ENCODE assay signal across 20 cellular contexts in genomic region chr7:35599642-35600041, GRCh38.
DNase-seq lines count a peak whose midpoint lies in the region; ATAC-seq and TF ChIP-seq lines count a peak whose summit lies in the region.
"Had no signal": no experiment of that assay in that cellular context is flagged by ENCODE, and none has a peak within 500 bp of the region (broad histone marks: within the 10 kb centered on the region; RNA-seq: fewer than 3 reads in every experiment).

No MANE protein-coding gene starts in this region.

- DNase-seq in Right ventricle myocardium superior, result no peak
- DNase-seq in left ventricle myocardium inferior, result no peak
- DNase-seq in CD1c-positive myeloid dendritic cell (ENCODE audit: extremely low spot score), result peak; percentile 6
- no peak for DNase-seq in SJCRH30
- DNase-seq in D341Med (ENCODE audit: low spot score), result no peak
- DNase-seq in PC-9, result no peak
- DNase-seq: 8988T; ACHN; AML-193; BE2C; Calu3; CD4-positive, alpha-beta memory T cell; COR-L47; DMS153; DND-41; GM23248; H7; HCEC 1CT had no signal

- no peaks in the 10 kb centered on the region for H3K79me2 ChIP-seq in PC-9 (ENCODE audit: low read depth)

- H3K4me1 ChIP-seq in left ventricle myocardium inferior (peaks cover 14% of the 10 kb centered on the region), SJCRH30 (peaks cover 31% of the 10 kb centered on the region), PC-9 (replicated peaks; ENCODE audit: insufficient read depth) (no peaks in the 10 kb centered on the region)
- H3K4me1 ChIP-seq: BE2C had no signal

- H3K9me3 ChIP-seq in left ventricle myocardium inferior (replicated peaks) (no peaks in the 10 kb centered on the region), SJCRH30 (replicated peaks) (peaks cover 7% of the 10 kb centered on the region; the same call in 1 of the 2 replicates), PC-9 (ENCODE audit: insufficient read depth, low read depth) (no peaks in the 10 kb centered on the region)
- H3K9me3 ChIP-seq: A549; BE2C; BLaER1 treated with 17β-estradiol and CSF1 and Interleukin-3, amounts not matched to agents 10 nM and 100 nM had no signal

- CTCF ChIA-PET in PC-9 (lab: Charles Lee), result no interaction called here

- H3K27ac ChIP-seq in left ventricle myocardium inferior (replicated peaks) (no peak overlapping the region), SJCRH30 (peak overlapping the region; percentile 44; the same call in 1 of the 2 replicates), PC-9 (no peak overlapping the region)
- H3K27ac ChIP-seq: A549; BLaER1 treated with 17β-estradiol and CSF1 and Interleukin-3, amounts not matched to agents 10 nM and 100 nM; GM23248 had no signal

- no TSS peak for BruUV-seq in PC-9 (replicated peaks; lab: Mats Ljungman, UMichigan)

- H3K36me3 ChIP-seq in left ventricle myocardium inferior, result no peaks in the 10 kb centered on the region
- H3K36me3 ChIP-seq in SJCRH30, result no peaks in the 10 kb centered on the region
- H3K36me3 ChIP-seq in PC-9 (ENCODE audit: low read depth), result no peaks in the 10 kb centered on the region
- H3K36me3 ChIP-seq: BE2C; BLaER1 treated with 17β-estradiol and CSF1 and Interleukin-3, amounts not matched to agents 10 nM and 100 nM had no signal

- H2AFZ ChIP-seq in PC-9, result no peak overlapping the region
- H2AFZ ChIP-seq: GM23248 had no signal

- TF ChIP-seq CTCF in left ventricle myocardium inferior (IDR thresholded peaks at IDR 0.05; ENCODE audit: borderline replicate concordance) (no peak), PC-9 (conservative IDR thresholded peaks at IDR 0.05) (no peak)

- no peaks in the 10 kb centered on the region for H3F3A ChIP-seq in PC-9 (ENCODE audit: insufficient read depth, low read depth)

- POLR2A ChIA-PET in PC-9 (lab: Charles Lee; ENCODE audit: unreplicated experiment), result no interaction called here

- H3K9me2 ChIP-seq in PC-9 (ENCODE audit: insufficient read depth), result no peaks in the 10 kb centered on the region

- H3K27me3 ChIP-seq in left ventricle myocardium inferior (ENCODE audit: low read depth) (no peaks in the 10 kb centered on the region), SJCRH30 (no peaks in the 10 kb centered on the region), PC-9 (ENCODE audit: insufficient read depth, low read depth) (no peaks in the 10 kb centered on the region)
- H3K27me3 ChIP-seq: BE2C; BLaER1 treated with 17β-estradiol and CSF1 and Interleukin-3, amounts not matched to agents 10 nM and 100 nM had no signal

- H3K4me2 ChIP-seq in PC-9, result no peak overlapping the region
- H3K4me2 ChIP-seq: A549 had no signal

- intact Hi-C loops in Right ventricle myocardium superior (cut with DNase I), result no loop called here
- intact Hi-C loops in left ventricle myocardium inferior (cut with micrococcal nuclease), result no loop called here
- intact Hi-C loops in PC-9 (cut with micrococcal nuclease; ENCODE audit: unreplicated experiment), result no loop called here

- ATAC-seq in Right ventricle myocardium superior (ENCODE audit: poor library complexity), result peak; percentile 25
- ATAC-seq: A549 had no signal

- no peaks in the 10 kb centered on the region for H4K20me1 ChIP-seq in PC-9 (ENCODE audit: insufficient read depth)
- H4K20me1 ChIP-seq: BLaER1 treated with 17β-estradiol and CSF1 and Interleukin-3, amounts not matched to agents 10 nM and 100 nM had no signal

- H3K4me3 ChIP-seq in left ventricle myocardium inferior (no peak overlapping the region), SJCRH30 (no peak overlapping the region), PC-9 (no peak overlapping the region)
- H3K4me3 ChIP-seq: A549; BLaER1 treated with 17β-estradiol and CSF1 and Interleukin-3, amounts not matched to agents 10 nM and 100 nM; GM23248 had no signal
